Comparison of ENCODE assay signal across 32 cellular contexts in genomic region chr10:15847481-15847880, GRCh38.
"Had no signal": no experiment of that assay in that cellular context is flagged by ENCODE, and none has a peak within 500 bp of the region (broad histone marks: within the 10 kb centered on the region; RNA-seq: fewer than 3 reads in every experiment).

No MANE protein-coding gene starts in this region.

- H3K27ac ChIP-seq: adrenal gland, ascending aorta, body of pancreas, brain microvascular endothelial cell, breast epithelium, cardiac muscle cell had no signal

- H3K4me3 ChIP-seq: adrenal gland, ascending aorta, body of pancreas, breast epithelium, cardiac muscle cell had no signal

- H3K9me3 ChIP-seq: adrenal gland, ascending aorta, body of pancreas had no signal

- H3K4me1 ChIP-seq: ascending aorta, body of pancreas, breast epithelium had no signal

- FAIRE-seq: bronchial epithelial cell had no signal

- ATAC-seq: activated naive CD4-positive, alpha-beta T cell treated with anti-CD3 and anti-CD28 coated beads, Interleukin-2, amount 50 U/mL, for 72 hours; activated naive CD8-positive, alpha-beta T cell treated with anti-CD3 and anti-CD28 coated beads, Interleukin-2, amount 50 U/mL, for 24 hours; activated T-cell treated with anti-CD3 and anti-CD28 coated beads, Interleukin-2, amount 50 U/mL, for 4 hours; activated T-cell treated with anti-CD3 and anti-CD28 coated beads, Interleukin-2, amount 50 U/mL, for 72 hours; activated T-helper 17 cell treated with anti-CD3 and anti-CD28 coated beads, Interleukin-2, amount 50 U/mL, for 72 hours; body of pancreas had no signal

- DNase-seq: activated effector memory CD4-positive, alpha-beta T cell treated with anti-CD3 and anti-CD28 coated beads, Interleukin-2, amount 50 U/mL, for 16 hours; activated effector memory CD4-positive, alpha-beta T cell treated with Interleukin-2 at 50 U/mL for 16 hours; activated gamma-delta T cell; activated gamma-delta T cell treated with Interleukin-2 at 50 U/mL for 16 hours; activated naive CD4-positive, alpha-beta T cell; activated naive CD4-positive, alpha-beta T cell treated with anti-CD3 and anti-CD28 coated beads for 36 hours; activated naive CD4-positive, alpha-beta T cell treated with anti-CD3 and anti-CD28 coated beads, Interleukin-2, amount 10 ng/mL, durations not matched to agents 7 days and 5 days; activated naive CD4-positive, alpha-beta T cell treated with anti-CD3 and anti-CD28 coated beads, Interleukin-2, amount 50 U/mL, for 16 hours; activated naive CD4-positive, alpha-beta T cell treated with Interleukin-2 at 50 U/mL for 16 hours; activated naive CD8-positive, alpha-beta T cell treated with anti-CD3 and anti-CD28 coated beads for 36 hours; activated naive CD8-positive, alpha-beta T cell treated with anti-CD3 and anti-CD28 coated beads, Interleukin-2, amount 10 ng/mL, durations not matched to agents 7 days and 5 days; activated naive CD8-positive, alpha-beta T cell treated with anti-CD3 and anti-CD28 coated beads, Interleukin-2, amount 50 U/mL, for 24 hours; activated T-cell treated with anti-CD3 and anti-CD28 coated beads, Interleukin-2, amount 50 U/mL, for 24 hours; activated T-cell treated with anti-CD3 and anti-CD28 coated beads, Interleukin-2, amount 50 U/mL, for 4 hours; activated T-cell treated with anti-CD3 and anti-CD28 coated beads, Interleukin-2, amount 50 U/mL, for 48 hours; activated T-cell treated with anti-CD3 and anti-CD28 coated beads, Interleukin-2, amount 50 U/mL, for 72 hours; adrenal gland; amniotic stem cell; amygdala; anterior cingulate cortex; aorta; body of pancreas; brain microvascular endothelial cell; caudate nucleus; central memory CD4-positive, alpha-beta T cell; cerebellar nuclear complex had no signal

- H3K36me3 ChIP-seq: adrenal gland, ascending aorta, brain microvascular endothelial cell, breast epithelium, cardiac muscle cell had no signal

- H3K27me3 ChIP-seq: adrenal gland, ascending aorta, body of pancreas, brain microvascular endothelial cell, breast epithelium, cardiac muscle cell had no signal
